Comparison of ENCODE assay signal across 8 cellular contexts in the genomic region with DNA sequence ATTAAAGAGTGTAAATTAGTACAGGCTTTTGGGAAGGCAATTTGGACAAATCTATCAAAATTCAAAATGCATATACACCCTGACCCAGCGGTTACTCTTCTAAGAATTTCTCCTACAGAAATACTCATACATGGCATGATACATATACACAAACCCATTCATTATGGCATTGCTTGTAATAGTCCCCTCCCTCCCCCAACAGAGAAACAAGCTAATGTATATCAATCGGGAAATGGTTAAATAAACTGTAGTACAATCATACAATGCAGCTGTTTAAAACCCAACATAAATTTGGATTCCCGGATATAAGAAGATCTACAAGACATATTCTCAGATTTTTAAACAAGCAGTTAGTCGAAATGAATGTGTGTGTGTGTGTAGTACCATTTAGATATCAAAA. TPM values are rescaled to one million over a fixed set of nuclear protein-coding genes. Genes with fewer than 3 reads are reported as not detected.
DNase-seq lines count a peak whose midpoint lies in the region; ATAC-seq and TF ChIP-seq lines count a peak whose summit lies in the region.

No MANE protein-coding gene starts in this region.

- H3K9me3 ChIP-seq in SK-N-SH: no peaks in the 10 kb centered on the region
- no peaks in the 10 kb centered on the region for H3K9me3 ChIP-seq in SJSA1 (replicated peaks)

- H3F3A ChIP-seq in SK-N-SH (replicated peaks; ENCODE audit: insufficient read depth): peaks cover 4% of the 10 kb centered on the region

- 3% methylated on average over 4 of the region's 4 CpGs for WGBS in SK-N-SH (ENCODE audit: low lambda C conversion rate)

- H3K27me3 ChIP-seq in SK-N-SH (ENCODE audit: insufficient read depth) (0 out of 2 replicates have a peak, but pooled peaks cover 3% of the 10 kb centered on the region), SJSA1 (replicated peaks) (no peaks in the 10 kb centered on the region)

- DNase-seq in SK-N-SH (no peak), SJSA1 (ENCODE audit: low read depth in 1 of 2, low spot score in 2 of 2) (no peak), fibroblast of mammary gland (ENCODE audit: low read depth) (peak; percentile 5), skeletal muscle cell (ENCODE audit: low read depth) (no peak), KG1 (lab: John Stamatoyannopoulos, UW) (no peak)
- DNase-seq in central memory CD4-positive, alpha-beta T cell: no peak

- H3K79me2 ChIP-seq in SK-N-SH (ENCODE audit: insufficient read depth): peaks cover 44% of the 10 kb centered on the region

- CTCF ChIA-PET in SK-N-SH (lab: Yijun Ruan, JAX): no interaction called here

- TF ChIP-seq EP300 in SK-N-SH (IDR thresholded peaks at IDR 0.05; ENCODE audit: borderline replicate concordance in 1 of 2, low read depth in 1 of 2, low read length in 1 of 2): no peak

- ATAC-seq in SK-N-SH treated with all-trans-retinoic acid at 6 μM for 48 hours: no peak
- no peak for ATAC-seq in GM21786 (IDR thresholded peaks at IDR 0.05; ENCODE audit: unreplicated experiment)

- POLR2A ChIA-PET in SK-N-SH (lab: Yijun Ruan, JAX): interaction anchor here (0.8 to 1.0 kb wide), 2 partner anchors 10 to 118 kb away, joined by 3 to 6 read pairs; no protein-coding TSS in a partner anchor

- no peaks in the 10 kb centered on the region for H3K9me2 ChIP-seq in SK-N-SH

- peaks cover 0 to 4% of the 10 kb centered on the region in 2 experiments for H3K36me3 ChIP-seq in SK-N-SH (replicated peaks in 1 of 2; ENCODE audit: control insufficient read depth in 1 of 2, insufficient read depth in 2 of 2, low read length in 1 of 2)
- peaks cover 19% of the 10 kb centered on the region for H3K36me3 ChIP-seq in SJSA1

- peaks cover 22% of the 10 kb centered on the region for H4K20me1 ChIP-seq in SK-N-SH (ENCODE audit: insufficient read depth)

- H3K4me2 ChIP-seq in SK-N-SH: peak overlapping the region; percentile 76

- no peak for TF ChIP-seq RAD21 in SK-N-SH (IDR thresholded peaks at IDR 0.05; ENCODE audit: low read length)

- no peaks in the 10 kb centered on the region; a peak in 2 of 4 replicates for H3K4me1 ChIP-seq in SK-N-SH (ENCODE audit: control insufficient read depth in 1 of 2, insufficient read depth in 2 of 2, low read depth in 1 of 2, low read length in 1 of 2)
- 0 out of 2 replicates have a peak, but pooled peaks cover 4% of the 10 kb centered on the region for H3K4me1 ChIP-seq in SJSA1 (replicated peaks)

- H2AFZ ChIP-seq in SK-N-SH (ENCODE audit: low read depth): peak overlapping the region; percentile 91

- TF ChIP-seq CTCF in SK-N-SH (IDR thresholded peaks at IDR 0.05) (no peak), fibroblast of mammary gland (conservative IDR thresholded peaks at IDR 0.05; ENCODE audit: control insufficient read depth, insufficient read depth, low read depth, low read length) (no peak)

- peak overlapping the region; percentile 83 for H3K9ac ChIP-seq in SK-N-SH

- H3K4me3 ChIP-seq in SK-N-SH (ENCODE audit: low read depth in 2 of 2, low read length in 1 of 2): peak overlapping the region; percentile 62 to 79
- H3K4me3 ChIP-seq in SJSA1: peak overlapping the region; percentile 71
- peak overlapping the region; percentile 72 for H3K4me3 ChIP-seq in fibroblast of mammary gland (ENCODE audit: control insufficient read depth, low read depth, low read length)
- H3K4me3 ChIP-seq in skeletal muscle cell (ENCODE audit: low read depth, low read length): peak overlapping the region; percentile 64

- H3K27ac ChIP-seq in SK-N-SH (ENCODE audit: low read depth in 2 of 2, low read length in 1 of 2) (peak overlapping the region; percentile 89 to 92), SJSA1 (peak overlapping the region; percentile 49; the same call in 1 of the 2 replicates)

TF ChIP-seq in SK-N-SH, 30 proteins besides CTCF, POLR2A, EP300 and RAD21:
- no peak for TF ChIP-seq TEAD4 (IDR thresholded peaks at IDR 0.05; ENCODE audit: borderline replicate concordance, insufficient read depth)
- no peak for TF ChIP-seq FOSL2 (IDR thresholded peaks at IDR 0.05; ENCODE audit: borderline replicate concordance, low read depth)
- no peak for TF ChIP-seq PBX3 (IDR thresholded peaks at IDR 0.05)

TF ChIP-seq in SK-N-SH treated with all-trans-retinoic acid at 6 μM for 48 hours, 23 proteins besides CTCF, POLR2A, EP300 and RAD21:
- TF ChIP-seq, protein P1, sequence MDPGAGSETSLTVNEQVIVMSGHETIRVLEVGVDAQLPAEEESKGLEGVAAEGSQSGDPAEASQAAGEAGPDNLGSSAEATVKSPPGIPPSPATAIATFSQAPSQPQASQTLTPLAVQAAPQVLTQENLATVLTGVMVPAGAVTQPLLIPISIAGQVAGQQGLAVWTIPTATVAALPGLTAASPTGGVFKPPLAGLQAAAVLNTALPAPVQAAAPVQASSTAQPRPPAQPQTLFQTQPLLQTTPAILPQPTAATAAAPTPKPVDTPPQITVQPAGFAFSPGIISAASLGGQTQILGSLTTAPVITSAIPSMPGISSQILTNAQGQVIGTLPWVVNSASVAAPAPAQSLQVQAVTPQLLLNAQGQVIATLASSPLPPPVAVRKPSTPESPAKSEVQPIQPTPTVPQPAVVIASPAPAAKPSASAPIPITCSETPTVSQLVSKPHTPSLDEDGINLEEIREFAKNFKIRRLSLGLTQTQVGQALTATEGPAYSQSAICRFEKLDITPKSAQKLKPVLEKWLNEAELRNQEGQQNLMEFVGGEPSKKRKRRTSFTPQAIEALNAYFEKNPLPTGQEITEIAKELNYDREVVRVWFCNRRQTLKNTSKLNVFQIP (CRISPR knock-in tag; IDR thresholded peaks at IDR 0.05; ENCODE audit: borderline replicate concordance, low read depth): no peak
- TF ChIP-seq ESRRG (CRISPR knock-in tag; IDR thresholded peaks at IDR 0.05) (no peak), GLIS3 (CRISPR knock-in tag; IDR thresholded peaks at IDR 0.05) (no peak)
- TF ChIP-seq, protein P2, sequence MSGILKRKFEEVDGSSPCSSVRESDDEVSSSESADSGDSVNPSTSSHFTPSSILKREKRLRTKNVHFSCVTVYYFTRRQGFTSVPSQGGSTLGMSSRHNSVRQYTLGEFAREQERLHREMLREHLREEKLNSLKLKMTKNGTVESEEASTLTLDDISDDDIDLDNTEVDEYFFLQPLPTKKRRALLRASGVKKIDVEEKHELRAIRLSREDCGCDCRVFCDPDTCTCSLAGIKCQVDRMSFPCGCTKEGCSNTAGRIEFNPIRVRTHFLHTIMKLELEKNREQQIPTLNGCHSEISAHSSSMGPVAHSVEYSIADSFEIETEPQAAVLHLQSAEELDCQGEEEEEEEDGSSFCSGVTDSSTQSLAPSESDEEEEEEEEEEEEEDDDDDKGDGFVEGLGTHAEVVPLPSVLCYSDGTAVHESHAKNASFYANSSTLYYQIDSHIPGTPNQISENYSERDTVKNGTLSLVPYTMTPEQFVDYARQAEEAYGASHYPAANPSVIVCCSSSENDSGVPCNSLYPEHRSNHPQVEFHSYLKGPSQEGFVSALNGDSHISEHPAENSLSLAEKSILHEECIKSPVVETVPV (CRISPR knock-in tag; IDR thresholded peaks at IDR 0.05): no peak
- TF ChIP-seq, protein P3, sequence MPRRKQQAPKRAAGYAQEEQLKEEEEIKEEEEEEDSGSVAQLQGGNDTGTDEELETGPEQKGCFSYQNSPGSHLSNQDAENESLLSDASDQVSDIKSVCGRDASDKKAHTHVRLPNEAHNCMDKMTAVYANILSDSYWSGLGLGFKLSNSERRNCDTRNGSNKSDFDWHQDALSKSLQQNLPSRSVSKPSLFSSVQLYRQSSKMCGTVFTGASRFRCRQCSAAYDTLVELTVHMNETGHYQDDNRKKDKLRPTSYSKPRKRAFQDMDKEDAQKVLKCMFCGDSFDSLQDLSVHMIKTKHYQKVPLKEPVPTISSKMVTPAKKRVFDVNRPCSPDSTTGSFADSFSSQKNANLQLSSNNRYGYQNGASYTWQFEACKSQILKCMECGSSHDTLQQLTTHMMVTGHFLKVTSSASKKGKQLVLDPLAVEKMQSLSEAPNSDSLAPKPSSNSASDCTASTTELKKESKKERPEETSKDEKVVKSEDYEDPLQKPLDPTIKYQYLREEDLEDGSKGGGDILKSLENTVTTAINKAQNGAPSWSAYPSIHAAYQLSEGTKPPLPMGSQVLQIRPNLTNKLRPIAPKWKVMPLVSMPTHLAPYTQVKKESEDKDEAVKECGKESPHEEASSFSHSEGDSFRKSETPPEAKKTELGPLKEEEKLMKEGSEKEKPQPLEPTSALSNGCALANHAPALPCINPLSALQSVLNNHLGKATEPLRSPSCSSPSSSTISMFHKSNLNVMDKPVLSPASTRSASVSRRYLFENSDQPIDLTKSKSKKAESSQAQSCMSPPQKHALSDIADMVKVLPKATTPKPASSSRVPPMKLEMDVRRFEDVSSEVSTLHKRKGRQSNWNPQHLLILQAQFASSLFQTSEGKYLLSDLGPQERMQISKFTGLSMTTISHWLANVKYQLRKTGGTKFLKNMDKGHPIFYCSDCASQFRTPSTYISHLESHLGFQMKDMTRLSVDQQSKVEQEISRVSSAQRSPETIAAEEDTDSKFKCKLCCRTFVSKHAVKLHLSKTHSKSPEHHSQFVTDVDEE (CRISPR knock-in tag; IDR thresholded peaks at IDR 0.05): no peak

RNA-seq across cellular contexts. Expression of gene HUWE1, which starts 0.8 kb away (rescaled TPM):
- 39.1 and 43.4 TPM in 2 replicates for polyA plus RNA-seq in SK-N-SH (2012; rRNA removed)
- polyA plus RNA-seq in SK-N-SH (2012; cell fraction: cytosol; rRNA removed): 25.3 and 32.6 TPM in 2 replicates
- 80.8 and 135 TPM in 2 replicates for polyA plus RNA-seq in SK-N-SH (2012; cell fraction: nucleus; rRNA removed)
- total RNA-seq in SJSA1 (2014; rRNA removed; shearing (Covaris generic)): 34.8 and 57.0 TPM in 2 replicates
